ENCODE assay signal across 2 cellular contexts in the genomic region with DNA sequence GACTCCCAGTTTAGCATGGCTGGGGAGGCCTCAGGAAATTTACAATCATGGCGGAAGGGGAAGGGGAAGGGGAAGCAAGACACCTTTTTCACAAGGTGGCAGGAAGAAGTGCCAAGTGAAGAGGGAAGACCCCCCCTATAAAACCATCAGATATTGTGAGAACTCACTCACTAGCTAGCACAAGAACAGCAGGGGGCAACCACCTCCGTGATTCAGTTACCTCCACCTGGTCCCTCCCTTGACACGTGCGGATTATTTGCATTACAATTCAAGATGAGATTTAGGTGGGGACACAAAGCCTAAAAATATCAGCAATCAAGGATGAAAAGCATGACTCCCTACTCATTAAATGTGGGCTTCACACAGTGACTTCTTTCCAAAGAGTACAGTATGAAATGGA.
TF ChIP-seq lines count a peak whose summit lies in the region.

No MANE protein-coding gene starts in this region.

TF ChIP-seq in GM23338, 12 proteins besides CTCF, POLR2A, EP300 and RAD21 (continued from another document):
- TF ChIP-seq, protein P1, sequence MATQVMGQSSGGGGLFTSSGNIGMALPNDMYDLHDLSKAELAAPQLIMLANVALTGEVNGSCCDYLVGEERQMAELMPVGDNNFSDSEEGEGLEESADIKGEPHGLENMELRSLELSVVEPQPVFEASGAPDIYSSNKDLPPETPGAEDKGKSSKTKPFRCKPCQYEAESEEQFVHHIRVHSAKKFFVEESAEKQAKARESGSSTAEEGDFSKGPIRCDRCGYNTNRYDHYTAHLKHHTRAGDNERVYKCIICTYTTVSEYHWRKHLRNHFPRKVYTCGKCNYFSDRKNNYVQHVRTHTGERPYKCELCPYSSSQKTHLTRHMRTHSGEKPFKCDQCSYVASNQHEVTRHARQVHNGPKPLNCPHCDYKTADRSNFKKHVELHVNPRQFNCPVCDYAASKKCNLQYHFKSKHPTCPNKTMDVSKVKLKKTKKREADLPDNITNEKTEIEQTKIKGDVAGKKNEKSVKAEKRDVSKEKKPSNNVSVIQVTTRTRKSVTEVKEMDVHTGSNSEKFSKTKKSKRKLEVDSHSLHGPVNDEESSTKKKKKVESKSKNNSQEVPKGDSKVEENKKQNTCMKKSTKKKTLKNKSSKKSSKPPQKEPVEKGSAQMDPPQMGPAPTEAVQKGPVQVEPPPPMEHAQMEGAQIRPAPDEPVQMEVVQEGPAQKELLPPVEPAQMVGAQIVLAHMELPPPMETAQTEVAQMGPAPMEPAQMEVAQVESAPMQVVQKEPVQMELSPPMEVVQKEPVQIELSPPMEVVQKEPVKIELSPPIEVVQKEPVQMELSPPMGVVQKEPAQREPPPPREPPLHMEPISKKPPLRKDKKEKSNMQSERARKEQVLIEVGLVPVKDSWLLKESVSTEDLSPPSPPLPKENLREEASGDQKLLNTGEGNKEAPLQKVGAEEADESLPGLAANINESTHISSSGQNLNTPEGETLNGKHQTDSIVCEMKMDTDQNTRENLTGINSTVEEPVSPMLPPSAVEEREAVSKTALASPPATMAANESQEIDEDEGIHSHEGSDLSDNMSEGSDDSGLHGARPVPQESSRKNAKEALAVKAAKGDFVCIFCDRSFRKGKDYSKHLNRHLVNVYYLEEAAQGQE (IDR thresholded peaks at IDR 0.05; ENCODE audit: unreplicated experiment) = no peak
- TF ChIP-seq JUNB (IDR thresholded peaks at IDR 0.05; ENCODE audit: unreplicated experiment) (no peak), ZNF114 (CRISPR knock-in tag; IDR thresholded peaks at IDR 0.05) (no peak)
- TF ChIP-seq, protein P2, sequence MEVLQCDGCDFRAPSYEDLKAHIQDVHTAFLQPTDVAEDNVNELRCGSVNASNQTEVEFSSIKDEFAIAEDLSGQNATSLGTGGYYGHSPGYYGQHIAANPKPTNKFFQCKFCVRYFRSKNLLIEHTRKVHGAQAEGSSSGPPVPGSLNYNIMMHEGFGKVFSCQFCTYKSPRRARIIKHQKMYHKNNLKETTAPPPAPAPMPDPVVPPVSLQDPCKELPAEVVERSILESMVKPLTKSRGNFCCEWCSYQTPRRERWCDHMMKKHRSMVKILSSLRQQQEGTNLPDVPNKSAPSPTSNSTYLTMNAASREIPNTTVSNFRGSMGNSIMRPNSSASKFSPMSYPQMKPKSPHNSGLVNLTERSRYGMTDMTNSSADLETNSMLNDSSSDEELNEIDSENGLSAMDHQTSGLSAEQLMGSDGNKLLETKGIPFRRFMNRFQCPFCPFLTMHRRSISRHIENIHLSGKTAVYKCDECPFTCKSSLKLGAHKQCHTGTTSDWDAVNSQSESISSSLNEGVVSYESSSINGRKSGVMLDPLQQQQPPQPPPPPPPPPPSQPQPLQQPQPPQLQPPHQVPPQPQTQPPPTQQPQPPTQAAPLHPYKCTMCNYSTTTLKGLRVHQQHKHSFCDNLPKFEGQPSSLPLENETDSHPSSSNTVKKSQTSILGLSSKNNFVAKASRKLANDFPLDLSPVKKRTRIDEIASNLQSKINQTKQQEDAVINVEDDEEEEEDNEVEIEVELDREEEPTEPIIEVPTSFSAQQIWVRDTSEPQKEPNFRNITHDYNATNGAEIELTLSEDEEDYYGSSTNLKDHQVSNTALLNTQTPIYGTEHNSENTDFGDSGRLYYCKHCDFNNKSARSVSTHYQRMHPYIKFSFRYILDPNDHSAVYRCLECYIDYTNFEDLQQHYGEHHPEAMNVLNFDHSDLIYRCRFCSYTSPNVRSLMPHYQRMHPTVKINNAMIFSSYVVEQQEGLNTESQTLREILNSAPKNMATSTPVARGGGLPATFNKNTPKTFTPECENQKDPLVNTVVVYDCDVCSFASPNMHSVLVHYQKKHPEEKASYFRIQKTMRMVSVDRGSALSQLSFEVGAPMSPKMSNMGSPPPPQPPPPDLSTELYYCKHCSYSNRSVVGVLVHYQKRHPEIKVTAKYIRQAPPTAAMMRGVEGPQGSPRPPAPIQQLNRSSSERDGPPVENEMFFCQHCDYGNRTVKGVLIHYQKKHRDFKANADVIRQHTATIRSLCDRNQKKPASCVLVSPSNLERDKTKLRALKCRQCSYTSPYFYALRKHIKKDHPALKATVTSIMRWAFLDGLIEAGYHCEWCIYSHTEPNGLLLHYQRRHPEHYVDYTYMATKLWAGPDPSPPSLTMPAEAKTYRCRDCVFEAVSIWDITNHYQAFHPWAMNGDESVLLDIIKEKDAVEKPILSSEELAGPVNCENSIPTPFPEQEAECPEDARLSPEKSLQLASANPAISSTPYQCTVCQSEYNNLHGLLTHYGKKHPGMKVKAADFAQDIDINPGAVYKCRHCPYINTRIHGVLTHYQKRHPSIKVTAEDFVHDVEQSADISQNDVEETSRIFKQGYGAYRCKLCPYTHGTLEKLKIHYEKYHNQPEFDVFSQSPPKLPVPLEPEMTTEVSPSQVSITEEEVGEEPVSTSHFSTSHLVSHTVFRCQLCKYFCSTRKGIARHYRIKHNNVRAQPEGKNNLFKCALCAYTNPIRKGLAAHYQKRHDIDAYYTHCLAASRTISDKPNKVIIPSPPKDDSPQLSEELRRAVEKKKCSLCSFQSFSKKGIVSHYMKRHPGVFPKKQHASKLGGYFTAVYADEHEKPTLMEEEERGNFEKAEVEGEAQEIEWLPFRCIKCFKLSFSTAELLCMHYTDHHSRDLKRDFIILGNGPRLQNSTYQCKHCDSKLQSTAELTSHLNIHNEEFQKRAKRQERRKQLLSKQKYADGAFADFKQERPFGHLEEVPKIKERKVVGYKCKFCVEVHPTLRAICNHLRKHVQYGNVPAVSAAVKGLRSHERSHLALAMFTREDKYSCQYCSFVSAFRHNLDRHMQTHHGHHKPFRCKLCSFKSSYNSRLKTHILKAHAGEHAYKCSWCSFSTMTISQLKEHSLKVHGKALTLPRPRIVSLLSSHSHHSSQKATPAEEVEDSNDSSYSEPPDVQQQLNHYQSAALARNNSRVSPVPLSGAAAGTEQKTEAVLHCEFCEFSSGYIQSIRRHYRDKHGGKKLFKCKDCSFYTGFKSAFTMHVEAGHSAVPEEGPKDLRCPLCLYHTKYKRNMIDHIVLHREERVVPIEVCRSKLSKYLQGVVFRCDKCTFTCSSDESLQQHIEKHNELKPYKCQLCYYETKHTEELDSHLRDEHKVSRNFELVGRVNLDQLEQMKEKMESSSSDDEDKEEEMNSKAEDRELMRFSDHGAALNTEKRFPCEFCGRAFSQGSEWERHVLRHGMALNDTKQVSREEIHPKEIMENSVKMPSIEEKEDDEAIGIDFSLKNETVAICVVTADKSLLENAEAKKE (CRISPR knock-in tag; IDR thresholded peaks at IDR 0.05) = no peak
TF ChIP-seq in GM23338: peak in this region for 0.

TF ChIP-seq in GM12878, 131 proteins besides CTCF, POLR2A, EP300 and RAD21:
- TF ChIP-seq, protein P3, sequence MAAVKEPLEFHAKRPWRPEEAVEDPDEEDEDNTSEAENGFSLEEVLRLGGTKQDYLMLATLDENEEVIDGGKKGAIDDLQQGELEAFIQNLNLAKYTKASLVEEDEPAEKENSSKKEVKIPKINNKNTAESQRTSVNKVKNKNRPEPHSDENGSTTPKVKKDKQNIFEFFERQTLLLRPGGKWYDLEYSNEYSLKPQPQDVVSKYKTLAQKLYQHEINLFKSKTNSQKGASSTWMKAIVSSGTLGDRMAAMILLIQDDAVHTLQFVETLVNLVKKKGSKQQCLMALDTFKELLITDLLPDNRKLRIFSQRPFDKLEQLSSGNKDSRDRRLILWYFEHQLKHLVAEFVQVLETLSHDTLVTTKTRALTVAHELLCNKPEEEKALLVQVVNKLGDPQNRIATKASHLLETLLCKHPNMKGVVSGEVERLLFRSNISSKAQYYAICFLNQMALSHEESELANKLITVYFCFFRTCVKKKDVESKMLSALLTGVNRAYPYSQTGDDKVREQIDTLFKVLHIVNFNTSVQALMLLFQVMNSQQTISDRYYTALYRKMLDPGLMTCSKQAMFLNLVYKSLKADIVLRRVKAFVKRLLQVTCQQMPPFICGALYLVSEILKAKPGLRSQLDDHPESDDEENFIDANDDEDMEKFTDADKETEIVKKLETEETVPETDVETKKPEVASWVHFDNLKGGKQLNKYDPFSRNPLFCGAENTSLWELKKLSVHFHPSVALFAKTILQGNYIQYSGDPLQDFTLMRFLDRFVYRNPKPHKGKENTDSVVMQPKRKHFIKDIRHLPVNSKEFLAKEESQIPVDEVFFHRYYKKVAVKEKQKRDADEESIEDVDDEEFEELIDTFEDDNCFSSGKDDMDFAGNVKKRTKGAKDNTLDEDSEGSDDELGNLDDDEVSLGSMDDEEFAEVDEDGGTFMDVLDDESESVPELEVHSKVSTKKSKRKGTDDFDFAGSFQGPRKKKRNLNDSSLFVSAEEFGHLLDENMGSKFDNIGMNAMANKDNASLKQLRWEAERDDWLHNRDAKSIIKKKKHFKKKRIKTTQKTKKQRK (IDR thresholded peaks at IDR 0.05; ENCODE audit: low read depth, low read length) = no peak
- TF ChIP-seq SRF (IDR thresholded peaks at IDR 0.05; ENCODE audit: low read depth in 2 of 2, low read length in 2 of 2) (no peak), USF1 (IDR thresholded peaks at IDR 0.05; ENCODE audit: borderline replicate concordance, extremely low read length, insufficient read depth, low read depth, low read length) (no peak), SUZ12 (IDR thresholded peaks at IDR 0.05; ENCODE audit: unreplicated experiment) (no peak), FOXK2 (IDR thresholded peaks at IDR 0.05) (no peak), KAT2A (conservative IDR thresholded peaks at IDR 0.05; ENCODE audit: control insufficient read depth, low read depth, low read length) (no peak), NFXL1 (IDR thresholded peaks at IDR 0.05; ENCODE audit: borderline replicate concordance) (no peak), ZBTB11 (CRISPR knock-in tag; IDR thresholded peaks at IDR 0.05) (no peak), NFIC (IDR thresholded peaks at IDR 0.05; ENCODE audit: low read depth, low read length) (no peak), BACH1 (IDR thresholded peaks at IDR 0.05; ENCODE audit: borderline replicate concordance) (no peak), STAT3 (IDR thresholded peaks at IDR 0.05; ENCODE audit: low read depth, low read length) (no peak), SIX5 (IDR thresholded peaks at IDR 0.05; ENCODE audit: low read depth, low read length, severe bottlenecking) (no peak), DPF2 (IDR thresholded peaks at IDR 0.05) (no peak)
- TF ChIP-seq, protein P4, sequence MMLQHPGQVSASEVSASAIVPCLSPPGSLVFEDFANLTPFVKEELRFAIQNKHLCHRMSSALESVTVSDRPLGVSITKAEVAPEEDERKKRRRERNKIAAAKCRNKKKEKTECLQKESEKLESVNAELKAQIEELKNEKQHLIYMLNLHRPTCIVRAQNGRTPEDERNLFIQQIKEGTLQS (IDR thresholded peaks at IDR 0.05; ENCODE audit: borderline replicate concordance, extremely low read depth, low read depth, low read length) = no peak
TF ChIP-seq in GM12878: peak in this region for 0.
